ENCODE assay signal across 6 cellular contexts in genomic region chr9:36562801-36563200, GRCh38. TPM values are rescaled to one million over a fixed set of nuclear protein-coding genes. Genes with fewer than 3 reads are reported as not detected.
DNase-seq lines count a peak whose midpoint lies in the region; ATAC-seq and TF ChIP-seq lines count a peak whose summit lies in the region.
"Not testable (repeated sequence)": the region's sequence is repeated elsewhere in the genome, so short reads cannot be mapped to it uniquely, and the experiment has no call there.
"Had no signal": no experiment of that assay in that cellular context is flagged by ENCODE, and none has a peak within 500 bp of the region (broad histone marks: within the 10 kb centered on the region; RNA-seq: fewer than 3 reads in every experiment).

No MANE protein-coding gene starts in this region.

- H3K9me1 ChIP-seq in IMR-90 (ENCODE audit: insufficient read depth, low read length): 0 out of 2 replicates have a peak, but pooled peaks cover 10% of the 10 kb centered on the region

- not testable (repeated sequence) for H2BK5ac ChIP-seq in IMR-90 (ENCODE audit: low read depth, low read length, poor library complexity, severe bottlenecking)

- H3K4me2 ChIP-seq in IMR-90 (ENCODE audit: low read depth, low read length): not testable (repeated sequence)

- H3K4ac ChIP-seq in IMR-90 (ENCODE audit: low read depth, low read length): not testable (repeated sequence)

- not testable (repeated sequence) for H3K56ac ChIP-seq in IMR-90 (ENCODE audit: extremely low read depth, insufficient read depth, low read length)

- not testable (repeated sequence) for H3K79me1 ChIP-seq in IMR-90 (ENCODE audit: low read depth in 1 of 2, low read length in 2 of 2)

- DNase-seq in IMR-90, nephron progenitor cell: not testable (repeated sequence)
- DNase-seq in spleen: peak; percentile 31

- not testable (repeated sequence) for H4K91ac ChIP-seq in IMR-90 (ENCODE audit: insufficient read depth, low read depth, low read length)

- not testable (repeated sequence) for H2BK15ac ChIP-seq in IMR-90 (ENCODE audit: low read depth, low read length)

- not testable (repeated sequence) for TF ChIP-seq POLR2A in IMR-90 (IDR thresholded peaks at IDR 0.05; ENCODE audit: low read depth, low read length); spleen (IDR thresholded peaks at IDR 0.05)

- not testable (repeated sequence) for H3K27me3 ChIP-seq in IMR-90 (ENCODE audit: control insufficient read depth, insufficient read depth, low read length); spleen (replicated peaks in 1 of 7)

- H3K4me1 ChIP-seq in IMR-90 (ENCODE audit: control insufficient read depth, insufficient read depth, low read length); spleen: not testable (repeated sequence)

- not testable (repeated sequence) for H3K9me3 Mint-ChIP-seq in dendritic cell treated with granulocyte-macrophage colony-stimulating factor and Interleukin-4, amounts not matched to agents 40 ng/mL and 50 ng/mL, for 4 days; nephron progenitor cell

- BruUV-seq in IMR-90 (replicated peaks; lab: Mats Ljungman, UMichigan): not testable (repeated sequence)

- dilution Hi-C loops in IMR-90 (cut with HindIII; ENCODE audit: low sequenced_read_pairs, unreplicated experiment): not testable (repeated sequence)

- peak overlapping the region; percentile 59; the same call in 1 of the 2 replicates for H2AK5ac ChIP-seq in IMR-90 (ENCODE audit: low read depth, low read length)

- H4K8ac ChIP-seq in IMR-90 (ENCODE audit: low read depth in 2 of 2, low read length in 2 of 2): not testable (repeated sequence)

- TF ChIP-seq RAD21 in IMR-90 (IDR thresholded peaks at IDR 0.05; ENCODE audit: low read length): not testable (repeated sequence)

- ATAC-seq in IMR-90 (ENCODE audit: low read depth): not testable (repeated sequence)

- H3K14ac ChIP-seq in IMR-90 (replicated peaks; ENCODE audit: low read depth, low read length): not testable (repeated sequence)

- CTCF ChIA-PET in IMR-90 (lab: Yijun Ruan, JAX): not testable (repeated sequence)

- H2BK120ac ChIP-seq in IMR-90 (ENCODE audit: low read depth, low read length): not testable (repeated sequence)

- H3K4me1 Mint-ChIP-seq in dendritic cell treated with granulocyte-macrophage colony-stimulating factor and Interleukin-4, amounts not matched to agents 40 ng/mL and 50 ng/mL, for 4 days (ENCODE audit: low read depth): peaks cover 12% of the 10 kb centered on the region
- not testable (repeated sequence) for H3K4me1 Mint-ChIP-seq in nephron progenitor cell

- intact Hi-C loops in IMR-90 (cut with micrococcal nuclease); dendritic cell treated with granulocyte-macrophage colony-stimulating factor and Interleukin-4, amounts not matched to agents 40 ng/mL and 50 ng/mL, for 4 days (cut with micrococcal nuclease); spleen (cut with DNase I; ENCODE audit: low total_unique reads): not testable (repeated sequence)

- H3K4me3 ChIP-seq in IMR-90 (ENCODE audit: insufficient read depth, low read depth, low read length); spleen: not testable (repeated sequence)

- H2AK9ac ChIP-seq in IMR-90 (replicated peaks; ENCODE audit: low read depth, low read length, poor library complexity): not testable (repeated sequence)

- in situ Hi-C loops in IMR-90 (cut with MboI; ENCODE audit: low sequenced_read_pairs): not testable (repeated sequence)

- H4K20me1 ChIP-seq in IMR-90 (ENCODE audit: insufficient read depth, low read length): not testable (repeated sequence)

- not testable (repeated sequence) for H3K4me3 Mint-ChIP-seq in dendritic cell treated with granulocyte-macrophage colony-stimulating factor and Interleukin-4, amounts not matched to agents 40 ng/mL and 50 ng/mL, for 4 days; nephron progenitor cell

- not testable (repeated sequence) for H3K9ac ChIP-seq in IMR-90 (ENCODE audit: low read depth, low read length)

- H3K36me3 ChIP-seq in IMR-90 (ENCODE audit: control insufficient read depth, insufficient read depth, low read length); spleen: not testable (repeated sequence)

- not testable (repeated sequence) for TF ChIP-seq CTCF in IMR-90 (conservative IDR thresholded peaks at IDR 0.05; ENCODE audit: low read depth, low read length); nephron progenitor cell (IDR thresholded peaks at IDR 0.05); spleen (IDR thresholded peaks at IDR 0.05 in 8 of 11, conservative IDR thresholded peaks at IDR 0.05 in 3 of 11)

- POLR2A ChIA-PET in IMR-90 (lab: Charles Lee; ENCODE audit: unreplicated experiment): not testable (repeated sequence)

- H3K23ac ChIP-seq in IMR-90 (ENCODE audit: low read depth, low read length): not testable (repeated sequence)

- H3K36me3 Mint-ChIP-seq in dendritic cell treated with granulocyte-macrophage colony-stimulating factor and Interleukin-4, amounts not matched to agents 40 ng/mL and 50 ng/mL, for 4 days (ENCODE audit: low read depth); nephron progenitor cell (ENCODE audit: low read depth): not testable (repeated sequence)

- H2AFZ ChIP-seq in IMR-90 (replicated peaks; ENCODE audit: low read length, poor library complexity): not testable (repeated sequence)

- H3K27me3 Mint-ChIP-seq in dendritic cell treated with granulocyte-macrophage colony-stimulating factor and Interleukin-4, amounts not matched to agents 40 ng/mL and 50 ng/mL, for 4 days; nephron progenitor cell (ENCODE audit: low read depth, poor library complexity): not testable (repeated sequence)

- not testable (repeated sequence) for H2BK20ac ChIP-seq in IMR-90 (ENCODE audit: low read depth, low read length)

- no CpG with 5 or more reads among the region's 11 CpGs for WGBS in IMR-90 (ENCODE audit: extremely low coverage in 2 of 2, insufficient read length in 1 of 2), 2 experiments
- WGBS in spleen, 5 donors: 90 to 94% (median 93%) methylated on average over 11 of the region's 11 CpGs

- not testable (repeated sequence) for H4K5ac ChIP-seq in IMR-90 (ENCODE audit: low read depth, low read length)

- peak overlapping the region; percentile 22 for H3K27ac Mint-ChIP-seq in dendritic cell treated with granulocyte-macrophage colony-stimulating factor and Interleukin-4, amounts not matched to agents 40 ng/mL and 50 ng/mL, for 4 days
- H3K27ac Mint-ChIP-seq in nephron progenitor cell: peak overlapping the region; percentile 32

- H3K9me3 ChIP-seq in IMR-90 (ENCODE audit: control insufficient read depth, insufficient read depth, low read length); spleen: not testable (repeated sequence)

- H3K27ac ChIP-seq in IMR-90 (ENCODE audit: insufficient read depth, low read length); spleen: not testable (repeated sequence)

- not testable (repeated sequence) for H3K18ac ChIP-seq in IMR-90 (ENCODE audit: low read depth, low read length)

RNA-seq across cellular contexts. Expression of gene MELK, which starts 9.9 kb away (rescaled TPM):
- total RNA-seq in IMR-90 (2012; rRNA removed) (27.4 and 39.4 TPM in 2 replicates), spleen (1 to 10 TPM in 5 of 7 donors, under 1 TPM in 2; 0.64 to 9.3 (median 3.4) TPM)
- polyA plus RNA-seq in IMR-90 (2012; rRNA removed) (17.8 and 20.8 TPM in 2 replicates), spleen (1 to 10 TPM in 2 of 3 donors, under 1 TPM in 1; 0.74 to 3.2 (median 1.7) TPM)
- 2.2 and 4.1 TPM in 2 replicates for polyA plus RNA-seq in IMR-90 (2012; cell fraction: cytosol; rRNA removed)
- 1.8 and 10.1 TPM in 2 replicates for polyA plus RNA-seq in IMR-90 (2012; cell fraction: nucleus; rRNA removed; ENCODE audit: low replicate concordance)
- polyA plus RNA-seq: CD14-positive monocyte; CD8-positive, alpha-beta memory T cell had no signal
